Comparison of ENCODE assay signal across 19 cellular contexts in the genomic region with DNA sequence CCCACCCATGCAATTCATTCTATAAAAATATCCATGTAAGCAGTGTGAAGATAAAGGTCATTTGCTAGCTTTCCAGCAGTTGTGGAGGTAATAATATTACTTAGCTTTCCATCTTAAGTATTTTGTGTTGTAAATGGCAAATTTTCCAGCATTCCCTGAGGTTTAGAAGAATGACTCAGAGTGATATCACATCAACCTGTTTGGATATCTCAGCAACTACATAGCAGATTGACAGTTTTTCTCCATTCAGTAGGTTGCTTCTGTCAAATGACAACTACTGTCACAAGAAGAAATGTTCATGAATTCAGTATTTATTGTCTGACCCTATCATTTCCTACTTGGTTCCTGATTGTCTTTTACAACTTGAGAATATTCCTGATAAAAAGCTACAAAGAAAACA.
"Had no signal": no experiment of that assay in that cellular context is flagged by ENCODE, and none has a peak within 500 bp of the region (broad histone marks: within the 10 kb centered on the region; RNA-seq: fewer than 3 reads in every experiment).

No MANE protein-coding gene starts in this region.

- H3K27me3 Mint-ChIP-seq: activated CD4-positive, alpha-beta T cell treated with anti-CD3 and anti-CD28 coated beads, Interleukin-2, amount 10 ng/mL, durations not matched to agents 24 days and 14 days; activated naive CD8-positive, alpha-beta T cell; naive thymus-derived CD8-positive, alpha-beta T cell had no signal

- H3K27ac ChIP-seq: left lung, neutrophil, skin epidermis, tibial nerve had no signal

- H3K27me3 ChIP-seq: left lung, neutrophil, tibial nerve had no signal

- H3K4me1 Mint-ChIP-seq: activated CD4-positive, alpha-beta T cell treated with anti-CD3 and anti-CD28 coated beads, Interleukin-2, amount 10 ng/mL, durations not matched to agents 24 days and 14 days; naive thymus-derived CD8-positive, alpha-beta T cell had no signal

- H3K4me1 ChIP-seq: left lung, tibial nerve had no signal

- DNase-seq: activated CD4-positive, alpha-beta T cell treated with anti-CD3 and anti-CD28 coated beads, Interleukin-2, amount 10 ng/mL, durations not matched to agents 24 days and 14 days; activated CD4-positive, CD25-positive, alpha-beta regulatory T cell; activated CD8-positive, alpha-beta memory T cell treated with anti-CD3 and anti-CD28 coated beads, Interleukin-2, amount 50 U/mL, for 4 hours; activated CD8-positive, alpha-beta T cell treated with anti-CD3 and anti-CD28 coated beads, Interleukin-2, amount 10 ng/mL, durations not matched to agents 7 days and 5 days; activated gamma-delta T cell treated with Interleukin-2 at 50 U/mL for 16 hours; activated T-cell treated with anti-CD3 and anti-CD28 coated beads, Interleukin-2, amount 50 U/mL, for 48 hours; left lung; mucosa of descending colon; naive thymus-derived CD8-positive, alpha-beta T cell; retina; stimulated activated CD4-positive, alpha-beta T cell treated with anti-CD3 and anti-CD28 coated beads, Interleukin-15, amount 100 ng/mL, for 24 hours; stimulated activated CD4-positive, alpha-beta T cell treated with anti-CD3 and anti-CD28 coated beads, Interleukin-4, amount 100 ng/mL, for 24 hours; stimulated activated naive CD4-positive, alpha-beta T cell had no signal

- H3K27ac Mint-ChIP-seq: activated CD4-positive, alpha-beta T cell treated with anti-CD3 and anti-CD28 coated beads, Interleukin-2, amount 10 ng/mL, durations not matched to agents 24 days and 14 days; activated CD8-positive, alpha-beta T cell treated with anti-CD3 and anti-CD28 coated beads, Interleukin-2, amount 10 ng/mL, durations not matched to agents 7 days and 5 days; activated naive CD8-positive, alpha-beta T cell; naive thymus-derived CD8-positive, alpha-beta T cell; T-helper 2 cell treated with Interferon-gamma antibody and Interleukin-4, amounts not matched to agents 5 μg/mL and 100 μg/mL, for 36 hours had no signal

- H3K4me3 Mint-ChIP-seq: activated CD4-positive, alpha-beta T cell treated with anti-CD3 and anti-CD28 coated beads, Interleukin-2, amount 10 ng/mL, durations not matched to agents 24 days and 14 days; activated CD8-positive, alpha-beta T cell treated with anti-CD3 and anti-CD28 coated beads, Interleukin-2, amount 10 ng/mL, durations not matched to agents 7 days and 5 days; activated naive CD8-positive, alpha-beta T cell; naive thymus-derived CD8-positive, alpha-beta T cell; T-helper 2 cell treated with Interferon-gamma antibody and Interleukin-4, amounts not matched to agents 5 μg/mL and 100 μg/mL, for 36 hours had no signal

- FAIRE-seq: keratinocyte had no signal

- H3K9me3 ChIP-seq: left lung, mucosa of descending colon, neutrophil, tibial nerve had no signal

- H3K4me3 ChIP-seq: left lung, mucosa of descending colon, skin epidermis, tibial nerve had no signal

- H3K36me3 Mint-ChIP-seq: activated naive CD8-positive, alpha-beta T cell; naive thymus-derived CD8-positive, alpha-beta T cell had no signal

- H3K36me3 ChIP-seq: left lung, neutrophil, tibial nerve had no signal

- H3K9me3 Mint-ChIP-seq: activated CD4-positive, alpha-beta T cell treated with anti-CD3 and anti-CD28 coated beads, Interleukin-2, amount 10 ng/mL, durations not matched to agents 24 days and 14 days had no signal
